Comparison of ENCODE assay signal across 9 cellular contexts in genomic region chr7:6228363-6228762, GRCh38. TPM values are rescaled to one million over a fixed set of nuclear protein-coding genes. Genes with fewer than 3 reads are reported as not detected.
DNase-seq lines count a peak whose midpoint lies in the region; ATAC-seq and TF ChIP-seq lines count a peak whose summit lies in the region.
"Had no signal": no experiment of that assay in that cellular context is flagged by ENCODE, and none has a peak within 500 bp of the region (broad histone marks: within the 10 kb centered on the region; RNA-seq: fewer than 3 reads in every experiment).

No MANE protein-coding gene starts in this region.

- ATAC-seq in HG02623 (IDR thresholded peaks at IDR 0.05; ENCODE audit: unreplicated experiment), result no peak
- no peak for ATAC-seq in PC-3

- CTCF ChIA-PET in PC-3 (lab: Charles Lee), result no interaction called here

- DNase-seq in OCI-M1 (lab: John Stamatoyannopoulos, UW) (peak; percentile 69), transverse colon (no peak), DMS53 (lab: John Stamatoyannopoulos, UW) (no peak), PC-3 (no peak)
- DNase-seq: activated CD4-positive, alpha-beta T cell treated with anti-CD3 and anti-CD28 coated beads for 36 hours had no signal

- H3K36me3 ChIP-seq in ectodermal cell (ENCODE audit: control insufficient read depth, insufficient read depth, low read length) (no peaks in the 10 kb centered on the region), mesodermal cell (ENCODE audit: control insufficient read depth, insufficient read depth, low read length) (no peaks in the 10 kb centered on the region), transverse colon (no peaks in the 10 kb centered on the region), PC-3 (ENCODE audit: low read depth, low read length) (no peaks in the 10 kb centered on the region)
- H3K36me3 ChIP-seq: adrenal gland had no signal

- in situ Hi-C loops in transverse colon (cut with MboI; ENCODE audit: low pct_ligation_motif_present in 1 of 4, low pct_unique_long_range_greater_than_20kb in 1 of 4, low sequenced_read_pairs in 3 of 4), result no loop called here

- no peak overlapping the region for H3K4me3 ChIP-seq in ectodermal cell (ENCODE audit: insufficient read depth, low read depth, low read length)
- H3K4me3 ChIP-seq in mesodermal cell (ENCODE audit: extremely low read depth, insufficient read depth, low read length, poor library complexity, severe bottlenecking), result no peak overlapping the region
- H3K4me3 ChIP-seq in transverse colon, result peak overlapping the region in 1 of 4 donors; percentile 12
- no peak overlapping the region for H3K4me3 ChIP-seq in PC-3 (ENCODE audit: low read length)

- H3K9me3 ChIP-seq in ectodermal cell (ENCODE audit: control insufficient read depth, low read length) (no peaks in the 10 kb centered on the region), mesodermal cell (ENCODE audit: control insufficient read depth, low read length) (no peaks in the 10 kb centered on the region), transverse colon (no peaks in the 10 kb centered on the region), PC-3 (ENCODE audit: low read length) (no peaks in the 10 kb centered on the region)
- H3K9me3 ChIP-seq: adrenal gland had no signal

- TF ChIP-seq EP300 in transverse colon (IDR thresholded peaks at IDR 0.05; ENCODE audit: low read depth), result no peak

- BruUV-seq in PC-3 (replicated peaks; lab: Mats Ljungman, UMichigan), result no TSS peak

- no peaks in the 10 kb centered on the region for H3K9me2 ChIP-seq in PC-3 (replicated peaks; ENCODE audit: low read length)

- no peaks in the 10 kb centered on the region for H3F3A ChIP-seq in PC-3 (ENCODE audit: low read length, unreplicated experiment)

- no peak for TF ChIP-seq POLR2A in transverse colon (IDR thresholded peaks at IDR 0.05)

- intact Hi-C loops in transverse colon (cut with DNase I; ENCODE audit: low total_unique reads) (no loop called here), PC-3 (cut with micrococcal nuclease) (no loop called here)

- WGBS in ectodermal cell, 2 experiments, result 42 to 51% methylated on average over 4 of the region's 4 CpGs
- WGBS in mesodermal cell (ENCODE audit: insufficient coverage in 2 of 2), 2 experiments, result 53 to 60% methylated on average over 3 of the region's 4 CpGs
- 47 to 73% methylated on average over 4 of the region's 4 CpGs for WGBS in transverse colon (ENCODE audit: low coverage in 1 of 2), 2 donors

- no peak overlapping the region for H3K9ac ChIP-seq in PC-3 (ENCODE audit: low read length)

- peaks cover 73% of the 10 kb centered on the region for H3K79me2 ChIP-seq in PC-3 (ENCODE audit: low read length)

- no peak overlapping the region for H3K4me2 ChIP-seq in PC-3 (ENCODE audit: low read length)

- POLR2A ChIA-PET in PC-3 (lab: Charles Lee; ENCODE audit: unreplicated experiment), result no interaction called here

- H2AFZ ChIP-seq in PC-3 (ENCODE audit: low read length), result no peak overlapping the region

- peaks cover 7% of the 10 kb centered on the region; the same call in 1 of the 2 replicates for H4K20me1 ChIP-seq in PC-3 (ENCODE audit: low read length)

- peaks cover 27% of the 10 kb centered on the region for H3K4me1 ChIP-seq in ectodermal cell (ENCODE audit: control insufficient read depth, insufficient read depth, low read length)
- H3K4me1 ChIP-seq in mesodermal cell (ENCODE audit: control insufficient read depth, insufficient read depth, low read length, poor library complexity, severe bottlenecking), result peaks cover 23% of the 10 kb centered on the region
- peaks cover 11 to 67% (median 40%) of the 10 kb centered on the region in 4 donors for H3K4me1 ChIP-seq in transverse colon
- no peaks in the 10 kb centered on the region for H3K4me1 ChIP-seq in PC-3 (ENCODE audit: insufficient read depth, low read length)

- H3K27ac ChIP-seq in ectodermal cell (ENCODE audit: insufficient read depth, low read depth, low read length, poor library complexity, severe bottlenecking), result peak overlapping the region; percentile 77
- peak overlapping the region; percentile 84 for H3K27ac ChIP-seq in mesodermal cell (ENCODE audit: low read depth, low read length, severe bottlenecking)
- H3K27ac ChIP-seq in transverse colon, result peak overlapping the region; percentile 71 to 76 (median 73)
- no peak overlapping the region for H3K27ac ChIP-seq in PC-3 (ENCODE audit: low read length)

- H3K27me3 ChIP-seq in ectodermal cell (ENCODE audit: control insufficient read depth, insufficient read depth, low read length, poor library complexity, severe bottlenecking), result no peaks in the 10 kb centered on the region
- no peaks in the 10 kb centered on the region for H3K27me3 ChIP-seq in transverse colon
- no peaks in the 10 kb centered on the region for H3K27me3 ChIP-seq in PC-3 (ENCODE audit: low read length)
- H3K27me3 ChIP-seq: adrenal gland had no signal

- no peak for TF ChIP-seq CTCF in transverse colon (IDR thresholded peaks at IDR 0.05)
- TF ChIP-seq CTCF in PC-3 (conservative IDR thresholded peaks at IDR 0.05; ENCODE audit: low read depth, low read length), result no peak

RNA-seq across cellular contexts. Expression of gene CYTH3, which starts 44.1 kb away (rescaled TPM):
- polyA plus RNA-seq in ectodermal cell (2013, experiment 1 of 4), result 15.2 TPM
- 13.1 TPM for polyA plus RNA-seq in ectodermal cell (2013, experiment 2 of 4)
- 11.9 TPM for polyA plus RNA-seq in ectodermal cell (2013, experiment 3 of 4)
- polyA plus RNA-seq in ectodermal cell (2013, experiment 4 of 4), result 14.3 TPM
- 19.2 TPM for polyA plus RNA-seq in mesodermal cell (2013, experiment 1 of 2)
- 17.6 TPM for polyA plus RNA-seq in mesodermal cell (2013, experiment 2 of 2)
- total RNA-seq in transverse colon (10 to 100 TPM; 15.0 to 25.4 (median 19.4) TPM), PC-3 (2014; rRNA removed) (23.1 and 34.4 TPM in 2 replicates)
